In genomic region chr1:54811066-54811465, GRCh38 we compare ENCODE assay signal across 11 cellular contexts.
"Had no signal": no experiment of that assay in that cellular context is flagged by ENCODE, and none has a peak within 500 bp of the region (broad histone marks: within the 10 kb centered on the region; RNA-seq: fewer than 3 reads in every experiment).

No MANE protein-coding gene starts in this region.

- H3K4me3 ChIP-seq: dorsolateral prefrontal cortex, gastrocnemius medialis, lung, psoas muscle, sigmoid colon, testis had no signal

- H3K36me3 ChIP-seq: brain microvascular endothelial cell, gastrocnemius medialis, sigmoid colon had no signal

- H3K9me3 Mint-ChIP-seq: activated CD8-positive, alpha-beta T cell treated with anti-CD3 and anti-CD28 coated beads for 36 hours; activated naive CD8-positive, alpha-beta T cell treated with anti-CD3 and anti-CD28 coated beads for 36 hours; T-cell had no signal

- H3K36me3 Mint-ChIP-seq: activated naive CD8-positive, alpha-beta T cell treated with anti-CD3 and anti-CD28 coated beads for 36 hours; naive thymus-derived CD4-positive, alpha-beta T cell; T-cell had no signal

- H3K9me3 ChIP-seq: gastrocnemius medialis, psoas muscle, sigmoid colon, testis had no signal

- H3K27ac Mint-ChIP-seq: activated CD8-positive, alpha-beta T cell treated with anti-CD3 and anti-CD28 coated beads for 36 hours; activated naive CD8-positive, alpha-beta T cell treated with anti-CD3 and anti-CD28 coated beads for 36 hours; T-cell had no signal

- DNase-seq: gastrocnemius medialis, sigmoid colon had no signal

- H3K27me3 ChIP-seq: brain microvascular endothelial cell, gastrocnemius medialis, testis had no signal

- H3K27me3 Mint-ChIP-seq: activated CD8-positive, alpha-beta T cell treated with anti-CD3 and anti-CD28 coated beads for 36 hours; activated naive CD8-positive, alpha-beta T cell treated with anti-CD3 and anti-CD28 coated beads for 36 hours; naive thymus-derived CD4-positive, alpha-beta T cell; T-cell had no signal

- H3K4me3 Mint-ChIP-seq: activated CD8-positive, alpha-beta T cell treated with anti-CD3 and anti-CD28 coated beads for 36 hours; activated naive CD8-positive, alpha-beta T cell treated with anti-CD3 and anti-CD28 coated beads for 36 hours; naive thymus-derived CD4-positive, alpha-beta T cell; T-cell had no signal

- H3K27ac ChIP-seq: brain microvascular endothelial cell, dorsolateral prefrontal cortex, gastrocnemius medialis, psoas muscle, sigmoid colon, testis had no signal

- H3K4me1 ChIP-seq: gastrocnemius medialis, psoas muscle, testis had no signal
